In the genomic region with DNA sequence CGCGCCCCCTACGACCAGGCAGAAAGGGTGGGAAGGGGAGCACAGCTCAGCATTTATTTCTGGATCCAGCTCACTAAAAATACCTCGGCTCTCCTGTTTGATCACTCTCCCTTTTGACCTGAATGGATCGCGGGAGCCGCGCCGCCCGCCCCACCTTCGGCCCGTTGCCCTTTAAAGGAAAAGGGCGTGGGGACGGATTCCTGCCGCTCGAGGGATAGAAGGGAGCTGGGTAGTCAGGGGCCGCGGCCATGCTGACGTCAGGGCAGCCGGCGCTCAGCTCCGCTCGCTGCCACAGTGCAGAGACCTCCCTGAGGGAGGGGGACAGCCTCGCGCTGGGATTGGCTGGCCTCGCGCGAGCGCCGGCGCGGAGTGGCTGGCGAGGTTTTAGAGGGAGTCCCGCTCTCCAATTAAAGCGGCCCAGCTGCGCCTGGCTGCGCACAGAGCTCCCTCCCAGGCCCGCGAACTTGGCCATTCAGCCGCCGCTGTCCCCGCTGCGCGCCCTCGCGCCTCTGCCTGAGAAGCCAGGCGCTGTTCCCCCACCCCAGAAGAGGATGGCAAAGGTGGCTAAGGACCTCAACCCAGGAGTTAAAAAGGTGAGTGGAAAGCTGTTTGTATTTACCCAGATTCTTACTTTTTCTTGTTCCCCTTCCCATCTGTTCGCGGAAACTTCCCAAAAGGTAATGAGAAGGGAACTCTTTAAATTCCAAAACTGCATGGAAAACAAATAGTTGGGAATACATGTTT, we compare ENCODE assay signal across 8 cellular contexts. TPM values are rescaled to one million over a fixed set of nuclear protein-coding genes. Genes with fewer than 3 reads are reported as not detected.
DNase-seq lines count a peak whose midpoint lies in the region; ATAC-seq and TF ChIP-seq lines count a peak whose summit lies in the region.

A gene with protein sequence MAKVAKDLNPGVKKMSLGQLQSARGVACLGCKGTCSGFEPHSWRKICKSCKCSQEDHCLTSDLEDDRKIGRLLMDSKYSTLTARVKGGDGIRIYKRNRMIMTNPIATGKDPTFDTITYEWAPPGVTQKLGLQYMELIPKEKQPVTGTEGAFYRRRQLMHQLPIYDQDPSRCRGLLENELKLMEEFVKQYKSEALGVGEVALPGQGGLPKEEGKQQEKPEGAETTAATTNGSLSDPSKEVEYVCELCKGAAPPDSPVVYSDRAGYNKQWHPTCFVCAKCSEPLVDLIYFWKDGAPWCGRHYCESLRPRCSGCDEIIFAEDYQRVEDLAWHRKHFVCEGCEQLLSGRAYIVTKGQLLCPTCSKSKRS (plus strand): TSS at position 436 of the 744 bp plus-strand sequence. CDS start 116 bp downstream, at position 552.

- H3K27me3 ChIP-seq in SJSA1 (replicated peaks) (no peaks in the 10 kb centered on the region), foreskin keratinocyte (no peaks in the 10 kb centered on the region), stomach (no peaks in the 10 kb centered on the region)

- ATAC-seq in GM21717 (IDR thresholded peaks at IDR 0.05; ENCODE audit: unreplicated experiment) (peak; percentile 98), foreskin keratinocyte (peak; percentile 98)

- no peaks in the 10 kb centered on the region for H3K36me3 ChIP-seq in SJSA1
- H3K36me3 ChIP-seq in stomach = no peaks in the 10 kb centered on the region

- H3K4me3 ChIP-seq in SJSA1 (peak within 1 kb of the TSS; percentile 40), stomach (peak within 1 kb of the TSS; percentile 41 to 52 (median 46))

- CTCF ChIA-PET in activated naive CD4-positive, alpha-beta T cell treated with anti-CD3 and anti-CD28 coated beads for 36 hours (lab: Charles Lee) = no interaction called here

- peaks cover 50% of the 10 kb centered on the region for H3K4me1 ChIP-seq in SJSA1 (replicated peaks)
- H3K4me1 ChIP-seq in foreskin keratinocyte = peaks cover 3% of the 10 kb centered on the region
- H3K4me1 ChIP-seq in stomach = peaks cover 24 to 60% (median 45%) of the 10 kb centered on the region in 4 donors

- DNase-seq in DMS53 (lab: John Stamatoyannopoulos, UW) (peak; percentile 92), SJSA1 (ENCODE audit: low read depth in 1 of 2, low spot score in 2 of 2) (peak; percentile 94), foreskin keratinocyte (peak; percentile 72 to 90), neural crest cell (ENCODE audit: low read depth, low spot score) (peak; percentile 87), stomach (peak; percentile 96)
- DNase-seq in activated naive CD4-positive, alpha-beta T cell treated with anti-CD3 and anti-CD28 coated beads for 36 hours = peak; percentile 80

- TF ChIP-seq RAD21 in Ishikawa (IDR thresholded peaks at IDR 0.05; ENCODE audit: low read depth) = no peak

- no peak within 1 kb of the TSS for H3K27ac Mint-ChIP-seq in activated naive CD4-positive, alpha-beta T cell treated with anti-CD3 and anti-CD28 coated beads for 36 hours
- peak within 1 kb of the TSS; percentile 99 for H3K27ac Mint-ChIP-seq in neural crest cell (ENCODE audit: unreplicated experiment)

- peak within 1 kb of the TSS; percentile 68 for H3K27ac ChIP-seq in SJSA1
- peak within 1 kb of the TSS; percentile 15 for H3K27ac ChIP-seq in foreskin keratinocyte
- H3K27ac ChIP-seq in stomach = peak within 1 kb of the TSS; percentile 87 to 95 (median 90)

- WGBS in stomach, 5 donors = 1 to 2% (median 1%) methylated on average over 21 to 49 of the region's 49 CpGs

- H3K4me3 Mint-ChIP-seq in activated naive CD4-positive, alpha-beta T cell treated with anti-CD3 and anti-CD28 coated beads for 36 hours = peak within 1 kb of the TSS; percentile 73
- H3K4me3 Mint-ChIP-seq in neural crest cell = peak within 1 kb of the TSS; percentile 94

- H3K9me3 Mint-ChIP-seq in activated naive CD4-positive, alpha-beta T cell treated with anti-CD3 and anti-CD28 coated beads for 36 hours = no peaks in the 10 kb centered on the region
- H3K9me3 Mint-ChIP-seq in neural crest cell = peaks cover 5% of the 10 kb centered on the region

- no peaks in the 10 kb centered on the region for H3K9me3 ChIP-seq in SJSA1 (replicated peaks)
- H3K9me3 ChIP-seq in stomach = no peaks in the 10 kb centered on the region

- peaks cover 10% of the 10 kb centered on the region for H3K4me1 Mint-ChIP-seq in activated naive CD4-positive, alpha-beta T cell treated with anti-CD3 and anti-CD28 coated beads for 36 hours (ENCODE audit: low read depth)
- H3K4me1 Mint-ChIP-seq in neural crest cell = peaks cover 92% of the 10 kb centered on the region

- TF ChIP-seq CTCF in foreskin keratinocyte (conservative IDR thresholded peaks at IDR 0.05) (peak; percentile 18), neural crest cell (conservative IDR thresholded peaks at IDR 0.05) (no peak), stomach (IDR thresholded peaks at IDR 0.05) (peak in 1 of 7 experiments; percentile 28)

- H3K36me3 Mint-ChIP-seq in activated naive CD4-positive, alpha-beta T cell treated with anti-CD3 and anti-CD28 coated beads for 36 hours (ENCODE audit: low read depth) = no peaks in the 10 kb centered on the region
- H3K36me3 Mint-ChIP-seq in neural crest cell (ENCODE audit: low read depth) = peaks cover 5% of the 10 kb centered on the region

- H3K27me3 Mint-ChIP-seq in activated naive CD4-positive, alpha-beta T cell treated with anti-CD3 and anti-CD28 coated beads for 36 hours (ENCODE audit: low read depth) = peaks cover 14% of the 10 kb centered on the region
- no peaks in the 10 kb centered on the region for H3K27me3 Mint-ChIP-seq in neural crest cell (ENCODE audit: low read depth)

- peak in 2 of 4 donors; percentile 19 to 31 for TF ChIP-seq POLR2A in stomach (IDR thresholded peaks at IDR 0.05)

- intact Hi-C loops in activated naive CD4-positive, alpha-beta T cell treated with anti-CD3 and anti-CD28 coated beads for 36 hours (cut with micrococcal nuclease) = no loop called here
- intact Hi-C loops in stomach (cut with DNase I; ENCODE audit: low total_unique reads) = no loop called here

- TF ChIP-seq EP300 in Ishikawa (IDR thresholded peaks at IDR 0.05; ENCODE audit: borderline replicate concordance) (no peak), stomach (IDR thresholded peaks at IDR 0.05) (no peak)

TF ChIP-seq in Ishikawa, 13 proteins besides CTCF, POLR2A, EP300 and RAD21:
- TF ChIP-seq CEBPB (IDR thresholded peaks at IDR 0.05) = no peak
- TF ChIP-seq CREB1 (IDR thresholded peaks at IDR 0.05; ENCODE audit: low read depth) = 0 out of 2 replicates have a peak, but pooled peaks have one; percentile 31
- TF ChIP-seq TEAD4 (IDR thresholded peaks at IDR 0.05) = peak; percentile 41
- peak; percentile 71; the same call in 1 of the 2 replicates for TF ChIP-seq YY1 (IDR thresholded peaks at IDR 0.05; ENCODE audit: low read depth)
- TF ChIP-seq FOXM1 (IDR thresholded peaks at IDR 0.05; ENCODE audit: borderline replicate concordance, low read depth) = no peak
- peak; percentile 62; the same call in 1 of the 2 replicates for TF ChIP-seq TCF12 (IDR thresholded peaks at IDR 0.05; ENCODE audit: low read depth)
- TF ChIP-seq, protein P1, sequence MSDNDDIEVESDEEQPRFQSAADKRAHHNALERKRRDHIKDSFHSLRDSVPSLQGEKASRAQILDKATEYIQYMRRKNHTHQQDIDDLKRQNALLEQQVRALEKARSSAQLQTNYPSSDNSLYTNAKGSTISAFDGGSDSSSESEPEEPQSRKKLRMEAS (IDR thresholded peaks at IDR 0.05) = peak; percentile 99
- TF ChIP-seq, protein P2, sequence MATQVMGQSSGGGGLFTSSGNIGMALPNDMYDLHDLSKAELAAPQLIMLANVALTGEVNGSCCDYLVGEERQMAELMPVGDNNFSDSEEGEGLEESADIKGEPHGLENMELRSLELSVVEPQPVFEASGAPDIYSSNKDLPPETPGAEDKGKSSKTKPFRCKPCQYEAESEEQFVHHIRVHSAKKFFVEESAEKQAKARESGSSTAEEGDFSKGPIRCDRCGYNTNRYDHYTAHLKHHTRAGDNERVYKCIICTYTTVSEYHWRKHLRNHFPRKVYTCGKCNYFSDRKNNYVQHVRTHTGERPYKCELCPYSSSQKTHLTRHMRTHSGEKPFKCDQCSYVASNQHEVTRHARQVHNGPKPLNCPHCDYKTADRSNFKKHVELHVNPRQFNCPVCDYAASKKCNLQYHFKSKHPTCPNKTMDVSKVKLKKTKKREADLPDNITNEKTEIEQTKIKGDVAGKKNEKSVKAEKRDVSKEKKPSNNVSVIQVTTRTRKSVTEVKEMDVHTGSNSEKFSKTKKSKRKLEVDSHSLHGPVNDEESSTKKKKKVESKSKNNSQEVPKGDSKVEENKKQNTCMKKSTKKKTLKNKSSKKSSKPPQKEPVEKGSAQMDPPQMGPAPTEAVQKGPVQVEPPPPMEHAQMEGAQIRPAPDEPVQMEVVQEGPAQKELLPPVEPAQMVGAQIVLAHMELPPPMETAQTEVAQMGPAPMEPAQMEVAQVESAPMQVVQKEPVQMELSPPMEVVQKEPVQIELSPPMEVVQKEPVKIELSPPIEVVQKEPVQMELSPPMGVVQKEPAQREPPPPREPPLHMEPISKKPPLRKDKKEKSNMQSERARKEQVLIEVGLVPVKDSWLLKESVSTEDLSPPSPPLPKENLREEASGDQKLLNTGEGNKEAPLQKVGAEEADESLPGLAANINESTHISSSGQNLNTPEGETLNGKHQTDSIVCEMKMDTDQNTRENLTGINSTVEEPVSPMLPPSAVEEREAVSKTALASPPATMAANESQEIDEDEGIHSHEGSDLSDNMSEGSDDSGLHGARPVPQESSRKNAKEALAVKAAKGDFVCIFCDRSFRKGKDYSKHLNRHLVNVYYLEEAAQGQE (IDR thresholded peaks at IDR 0.05; ENCODE audit: low read depth) = no peak
- TF ChIP-seq TAF1 (IDR thresholded peaks at IDR 0.05; ENCODE audit: low read depth) = 0 out of 2 replicates have a peak, but pooled peaks have one; percentile 30

RNA-seq across cellular contexts. Expression of the gene that starts here (rescaled TPM):
- 6.0 and 15.6 TPM in 2 replicates for total RNA-seq in SJSA1 (2014; rRNA removed; shearing (Covaris generic))
- under 1 TPM; 0.81 to 0.94 TPM for total RNA-seq in activated naive CD4-positive, alpha-beta T cell treated with anti-CD3 and anti-CD28 coated beads for 36 hours
- total RNA-seq in foreskin keratinocyte (2.3 and 2.8 TPM in 2 replicates), neural crest cell (28.4 and 29.0 TPM in 2 replicates), stomach (10 to 100 TPM in 3 of 5 donors, under 1 TPM in 2; 0.58 to 42.3 (median 17.4) TPM)
- polyA plus RNA-seq in foreskin keratinocyte (2.0 and 2.5 TPM in 2 replicates), stomach (10 to 100 TPM; 21.0 to 60.2 (median 45.5) TPM)

Comparison
In these comparisons a context has a peak if more than half of its experiments do, and no peak if none do; other contexts are left out.
1. Peak in every context shown above with its lines: DNase-seq, ATAC-seq, H3K4me3 ChIP-seq and H3K27ac ChIP-seq.
2. Peak in DNase-seq in activated naive CD4-positive, alpha-beta T cell treated with anti-CD3 and anti-CD28 coated beads for 36 hours; RNA of the gene not detected or under 1 TPM.
3. H3K27ac ChIP-seq: peak in every context shown above with its lines; median percentile 90 in stomach; 68 in SJSA1; 15 in foreskin keratinocyte.